In genomic region chr17:49963626-49964538, GRCh38 we compare ENCODE assay signal across 1 cellular context.
TF ChIP-seq lines count a peak whose summit lies in the region.

No MANE protein-coding gene starts in this region.

TF ChIP-seq in H1, 55 proteins besides CTCF, POLR2A, EP300 and RAD21:
- peak; percentile 91 for TF ChIP-seq EZH2 (IDR thresholded peaks at IDR 0.05; ENCODE audit: low read depth, low read length, severe bottlenecking)
- no peak for TF ChIP-seq BRCA1 (IDR thresholded peaks at IDR 0.05; ENCODE audit: low read depth, low read length)
- TF ChIP-seq KDM4A (IDR thresholded peaks at IDR 0.05; ENCODE audit: low read depth, low read length, severe bottlenecking) = peak; percentile 41
- TF ChIP-seq MAFK (IDR thresholded peaks at IDR 0.05; ENCODE audit: low read depth, low read length) = no peak
- no peak for TF ChIP-seq FOSL1 (IDR thresholded peaks at IDR 0.05; ENCODE audit: insufficient read depth, low read depth, low read length)
- TF ChIP-seq CBX8 (IDR thresholded peaks at IDR 0.05; ENCODE audit: borderline replicate concordance, low read depth, low read length) = peak; percentile 82
- TF ChIP-seq SUZ12 (IDR thresholded peaks at IDR 0.05; ENCODE audit: low read length) = peak; percentile 80
- 0 out of 2 replicates have a peak, but pooled peaks have one; percentile 16 for TF ChIP-seq CREB1 (IDR thresholded peaks at IDR 0.05)
- TF ChIP-seq CTBP2 (IDR thresholded peaks at IDR 0.05; ENCODE audit: borderline replicate concordance, insufficient read depth, insufficient read length, low read length) = peak; percentile 24
- TF ChIP-seq SP2 (IDR thresholded peaks at IDR 0.05; ENCODE audit: low read length) = no peak
- peak; percentile 98 for TF ChIP-seq RNF2 (IDR thresholded peaks at IDR 0.05; ENCODE audit: borderline replicate concordance, low read depth, low read length, missing control alignments, poor library complexity, severe bottlenecking)
- no peak for TF ChIP-seq BACH1 (IDR thresholded peaks at IDR 0.05; ENCODE audit: low read length)
